In genomic region chr17:77783991-77784820, GRCh38 we compare ENCODE assay signal across 9 cellular contexts.
DNase-seq lines count a peak whose midpoint lies in the region; ATAC-seq, FAIRE-seq and TF ChIP-seq lines count a peak whose summit lies in the region.
"Had no signal": no experiment of that assay in that cellular context is flagged by ENCODE, and none has a peak within 500 bp of the region (broad histone marks: within the 10 kb centered on the region; RNA-seq: fewer than 3 reads in every experiment).

No MANE protein-coding gene starts in this region.

- peak overlapping the region; percentile 76 for H3K27ac ChIP-seq in CD4-positive, alpha-beta memory T cell (ENCODE audit: low read depth, low read length)
- H3K27ac ChIP-seq in HepG2 (ENCODE audit: extremely low read length, insufficient read depth, low read length), result no peak overlapping the region

- no peak overlapping the region for H2AFZ ChIP-seq in HepG2 (ENCODE audit: low read length)

- DNase-seq in CD4-positive, alpha-beta memory T cell, result peak; percentile 76 to 90 (median 81)
- peak; percentile 83 for DNase-seq in activated CD4-positive, alpha-beta T cell treated with anti-CD3 and anti-CD28 coated beads for 36 hours
- peak; percentile 72 for DNase-seq in activated naive CD4-positive, alpha-beta T cell treated with Interleukin-2 at 50 U/mL for 16 hours
- DNase-seq in stimulated activated CD4-positive, alpha-beta T cell treated with anti-CD3 and anti-CD28 coated beads, Interleukin-2, amount 100 ng/mL, for 4 hours (ENCODE audit: low read depth), result peak; percentile 52
- no peak for DNase-seq in NCI-H345 treated with DMSO at 0.1 percent for 48 hours (lab: John Stamatoyannopoulos, UW; ENCODE audit: unreplicated experiment)
- DNase-seq in D721Med (ENCODE audit: insufficient read length, low spot score), result no peak
- DNase-seq in occipital lobe (lab: John Stamatoyannopoulos, UW), result no peak
- DNase-seq in HepG2 (ENCODE audit: low spot score), result no peak
- DNase-seq: NCI-H345 had no signal

- peaks cover 26% of the 10 kb centered on the region for H3K4me1 ChIP-seq in CD4-positive, alpha-beta memory T cell (ENCODE audit: insufficient read depth, low read length)
- H3K4me1 ChIP-seq in HepG2 (ENCODE audit: insufficient read depth, low read length), result no peaks in the 10 kb centered on the region

- no peaks in the 10 kb centered on the region for H3K36me3 Mint-ChIP-seq in CD4-positive, alpha-beta memory T cell
- no peaks in the 10 kb centered on the region for H3K36me3 Mint-ChIP-seq in activated CD4-positive, alpha-beta T cell treated with anti-CD3 and anti-CD28 coated beads for 36 hours (ENCODE audit: low read depth)

- CTCF ChIA-PET in CD4-positive, alpha-beta memory T cell (lab: Charles Lee; ENCODE audit: partially characterized antibody), result interaction anchor here (0.6 to 1.2 kb wide), 7 partner anchors 78 to 353 kb away, joined by 3 to 6 read pairs (median 3); partner anchors contain the start of gene TNRC6C
- CTCF ChIA-PET in activated CD4-positive, alpha-beta T cell treated with anti-CD3 and anti-CD28 coated beads for 36 hours (lab: Charles Lee), result interaction anchor here (0.6 to 1.2 kb wide), 2 partner anchors 157 to 230 kb away, joined by 5 to 8 read pairs; no protein-coding TSS in a partner anchor
- CTCF ChIA-PET in HepG2 (lab: Yijun Ruan, JAX; ENCODE audit: low intra/inter-chr PET ratio, low total read pairs), result no interaction called here

- no peaks in the 10 kb centered on the region for H3K27me3 ChIP-seq in CD4-positive, alpha-beta memory T cell (ENCODE audit: insufficient read depth, low read length)
- peaks cover 10 to 89% of the 10 kb centered on the region in 2 experiments; a peak in 4 of 5 replicates for H3K27me3 ChIP-seq in HepG2 (ENCODE audit: control insufficient read depth in 1 of 2, insufficient read depth in 2 of 2, low read length in 2 of 2)

- intact Hi-C loops in CD4-positive, alpha-beta memory T cell (cut with micrococcal nuclease), result loop anchor here (2.0 kb wide), 1 partner anchor 103 kb away; no protein-coding TSS in a partner anchor
- intact Hi-C loops in activated CD4-positive, alpha-beta T cell treated with anti-CD3 and anti-CD28 coated beads for 36 hours (cut with DNase I, micrococcal nuclease), result loop anchor here in 1 of 2 experiments (2.0 kb wide), 2 partner anchors 59 to 99 kb away; no protein-coding TSS in a partner anchor
- intact Hi-C loops in HepG2 (cut with micrococcal nuclease; ENCODE audit: unreplicated experiment), result loop anchor here (5.0 kb wide), 1 partner anchor 242 kb away; no protein-coding TSS in a partner anchor

- TF ChIP-seq POLR2A in HepG2 (IDR thresholded peaks at IDR 0.05; ENCODE audit: insufficient read depth in 1 of 2, low read depth in 2 of 2, low read length in 2 of 2), result no peak

- POLR2A ChIA-PET in CD4-positive, alpha-beta memory T cell (lab: Charles Lee; ENCODE audit: partially characterized antibody), result interaction anchor here (0.6 to 4.6 kb wide), 18 partner anchors 8 to 459 kb away, joined by 3 to 106 read pairs (median 4); partner anchors contain the start of gene TNRC6C
- POLR2A ChIA-PET in activated CD4-positive, alpha-beta T cell treated with anti-CD3 and anti-CD28 coated beads for 36 hours (lab: Charles Lee), result interaction anchor here (0.6 to 1.2 kb wide), 3 partner anchors 174 to 218 kb away, joined by 3 to 5 read pairs (median 3); partner anchors contain the start of gene TNRC6C
- POLR2A ChIA-PET in HepG2 (lab: Yijun Ruan, JAX), result no interaction called here

- peaks cover 0 to 1% (median 0%) of the 10 kb centered on the region in 8 donors for H3K9me3 Mint-ChIP-seq in CD4-positive, alpha-beta memory T cell
- no peaks in the 10 kb centered on the region for H3K9me3 Mint-ChIP-seq in activated CD4-positive, alpha-beta T cell treated with anti-CD3 and anti-CD28 coated beads for 36 hours (ENCODE audit: low read depth)

- WGBS in HepG2 (ENCODE audit: low lambda C conversion rate), result 23% methylated on average over 14 of the region's 20 CpGs

- TF ChIP-seq RAD21 in HepG2 (CRISPR knock-in tag; IDR thresholded peaks at IDR 0.05), result no peak

- H3K27me3 Mint-ChIP-seq in CD4-positive, alpha-beta memory T cell, result no peaks in the 10 kb centered on the region
- H3K27me3 Mint-ChIP-seq in activated CD4-positive, alpha-beta T cell treated with anti-CD3 and anti-CD28 coated beads for 36 hours, result no peaks in the 10 kb centered on the region

- no peak overlapping the region for H3K4me2 ChIP-seq in HepG2 (ENCODE audit: low read depth, low read length)

- peaks cover 13 to 26% (median 18%) of the 10 kb centered on the region in 4 donors for H3K4me1 Mint-ChIP-seq in CD4-positive, alpha-beta memory T cell
- H3K4me1 Mint-ChIP-seq in activated CD4-positive, alpha-beta T cell treated with anti-CD3 and anti-CD28 coated beads for 36 hours, result peaks cover 21% of the 10 kb centered on the region

- H3K79me2 ChIP-seq in HepG2 (ENCODE audit: insufficient read depth, low read length), result no peaks in the 10 kb centered on the region

- TF ChIP-seq EP300 in HepG2 (IDR thresholded peaks at IDR 0.05; ENCODE audit: low read depth in 2 of 2, low read length in 2 of 2) (no peak), HepG2 (CRISPR knock-in tag; IDR thresholded peaks at IDR 0.05; ENCODE audit: borderline replicate concordance) (no peak)

- no peak overlapping the region for H3K9ac ChIP-seq in HepG2 (ENCODE audit: insufficient read depth, low read depth, low read length)

- no peak overlapping the region for H3K4me3 ChIP-seq in CD4-positive, alpha-beta memory T cell (ENCODE audit: low read length in 2 of 2)
- no peak overlapping the region for H3K4me3 ChIP-seq in HepG2 (replicated peaks in 1 of 3; ENCODE audit: insufficient read depth in 1 of 3, low read depth in 2 of 3, low read length in 3 of 3)

- in situ Hi-C loops in HepG2 (cut with HindIII; ENCODE audit: extremely low pct_ligation_motif_present, low pct_unique_long_range_greater_than_20kb), result no loop called here

- peak overlapping the region; percentile 52 to 84 (median 67) for H3K4me3 Mint-ChIP-seq in CD4-positive, alpha-beta memory T cell
- peak overlapping the region; percentile 55 for H3K4me3 Mint-ChIP-seq in activated CD4-positive, alpha-beta T cell treated with anti-CD3 and anti-CD28 coated beads for 36 hours

- BruUV-seq in HepG2 (replicated peaks; lab: Mats Ljungman, UMichigan), result no TSS peak

- H4K20me1 ChIP-seq in HepG2 (ENCODE audit: insufficient read depth, low read length), result no peaks in the 10 kb centered on the region

- peak; percentile 94 for ATAC-seq in activated CD4-positive, alpha-beta T cell treated with anti-CD3 and anti-CD28 coated beads for 36 hours
- no peak for ATAC-seq in HepG2

- FAIRE-seq in D721Med (lab: Jason Lieb, UNC), result no peak
- FAIRE-seq in HepG2 (lab: Jason Lieb, UNC), result no peak

- H3K36me3 ChIP-seq in CD4-positive, alpha-beta memory T cell (ENCODE audit: insufficient read depth, low read length), result no peaks in the 10 kb centered on the region
- no peaks in the 10 kb centered on the region for H3K36me3 ChIP-seq in HepG2 (replicated peaks in 1 of 2; ENCODE audit: control insufficient read depth in 1 of 2, insufficient read depth in 2 of 2, low read length in 2 of 2)

- no peaks in the 10 kb centered on the region for H3K9me3 ChIP-seq in CD4-positive, alpha-beta memory T cell (ENCODE audit: control insufficient read depth in 1 of 2, low read length in 2 of 2)
- H3K9me3 ChIP-seq in HepG2 (ENCODE audit: low read length), result no peaks in the 10 kb centered on the region

- TF ChIP-seq CTCF in D721Med (IDR thresholded peaks at IDR 0.05; ENCODE audit: insufficient read depth, missing control alignments), result no peak
- TF ChIP-seq CTCF in HepG2 (CRISPR knock-in tag; IDR thresholded peaks at IDR 0.05), result no peak

- H3K27ac Mint-ChIP-seq in CD4-positive, alpha-beta memory T cell, result peak overlapping the region; percentile 94 to 99 (median 97)
- H3K27ac Mint-ChIP-seq in activated CD4-positive, alpha-beta T cell treated with anti-CD3 and anti-CD28 coated beads for 36 hours, result peak overlapping the region; percentile 75

TF ChIP-seq in HepG2, 621 proteins besides CTCF, POLR2A, EP300 and RAD21 (continues in another document):
- TF ChIP-seq KMT2A (CRISPR knock-in tag; IDR thresholded peaks at IDR 0.05) (no peak), POGK (CRISPR knock-in tag; conservative IDR thresholded peaks at IDR 0.05) (no peak)

Comparison
In these comparisons a context has a peak if more than half of its experiments do, and no peak if none do; other contexts are left out.
1. DNase-seq: peak in CD4-positive, alpha-beta memory T cell (5 of 5), activated CD4-positive, alpha-beta T cell treated with anti-CD3 and anti-CD28 coated beads for 36 hours (single experiment), activated naive CD4-positive, alpha-beta T cell treated with Interleukin-2 at 50 U/mL for 16 hours (single experiment) and stimulated activated CD4-positive, alpha-beta T cell treated with anti-CD3 and anti-CD28 coated beads, Interleukin-2, amount 100 ng/mL, for 4 hours (single experiment); none in NCI-H345 treated with DMSO at 0.1 percent for 48 hours (single experiment), D721Med (single experiment), occipital lobe (single experiment) and HepG2 (single experiment).